11 cellular contexts compared by ENCODE assay signal in genomic region chr9:118230319-118230718, GRCh38.
"Had no signal": no experiment of that assay in that cellular context is flagged by ENCODE, and none has a peak within 500 bp of the region (broad histone marks: within the 10 kb centered on the region; RNA-seq: fewer than 3 reads in every experiment).

No MANE protein-coding gene starts in this region.

- DNase-seq: activated CD4-positive, alpha-beta T cell treated with anti-CD3 and anti-CD28 coated beads for 48 hours; activated CD8-positive, alpha-beta T cell treated with anti-CD3 and anti-CD28 coated beads, Interleukin-2, amount 10 ng/mL, durations not matched to agents 7 days and 5 days; activated naive CD4-positive, alpha-beta T cell treated with anti-CD3 and anti-CD28 coated beads for 36 hours; dorsolateral prefrontal cortex; foreskin fibroblast; left cardiac atrium; naive thymus-derived CD8-positive, alpha-beta T cell; small intestine had no signal

- ATAC-seq: activated CD8-positive, alpha-beta T cell treated with anti-CD3 and anti-CD28 coated beads, Interleukin-2, amount 10 ng/mL, durations not matched to agents 7 days and 5 days; esophagus mucosa; left cardiac atrium; naive thymus-derived CD8-positive, alpha-beta T cell; stimulated activated effector memory CD8-positive, alpha-beta T cell treated with anti-CD3 and anti-CD28 coated beads, Interleukin-12 subunit alpha, Interleukin-12 subunit beta, amount 100 ng/mL, for 72 hours; WTC11 had no signal
